42 cellular contexts compared by ENCODE assay signal in genomic region chr4:186236126-186236525, GRCh38. TPM values are rescaled to one million over a fixed set of nuclear protein-coding genes. Genes with fewer than 3 reads are reported as not detected.
"Had no signal": no experiment of that assay in that cellular context is flagged by ENCODE, and none has a peak within 500 bp of the region (broad histone marks: within the 10 kb centered on the region; RNA-seq: fewer than 3 reads in every experiment).

No MANE protein-coding gene starts in this region.

- H3K27ac ChIP-seq: adrenal gland, ascending aorta, body of pancreas, brain microvascular endothelial cell, breast epithelium, cardiac muscle cell had no signal

- H3K9me3 ChIP-seq: adrenal gland, ascending aorta, body of pancreas, breast epithelium had no signal

- H3K36me3 ChIP-seq: adrenal gland, ascending aorta, brain microvascular endothelial cell, breast epithelium, cardiac muscle cell had no signal

- H3K36me3 Mint-ChIP-seq: activated naive CD4-positive, alpha-beta T cell treated with anti-CD3 and anti-CD28 coated beads, Interleukin-2, amount 10 ng/mL, durations not matched to agents 7 days and 5 days; activated naive CD4-positive, alpha-beta T cell treated with anti-CD3 and anti-CD28 coated beads, Interleukin-2, amount 50 U/mL, for 72 hours; activated naive CD8-positive, alpha-beta T cell treated with anti-CD3 and anti-CD28 coated beads, Interleukin-2, amount 10 ng/mL, durations not matched to agents 7 days and 5 days; brain had no signal

- FAIRE-seq: astrocyte, bronchial epithelial cell had no signal

- H3K4me1 Mint-ChIP-seq: activated naive CD4-positive, alpha-beta T cell treated with anti-CD3 and anti-CD28 coated beads, Interleukin-2, amount 10 ng/mL, durations not matched to agents 7 days and 5 days; activated naive CD4-positive, alpha-beta T cell treated with anti-CD3 and anti-CD28 coated beads, Interleukin-2, amount 50 U/mL, for 24 hours; activated naive CD8-positive, alpha-beta T cell treated with anti-CD3 and anti-CD28 coated beads for 36 hours; activated naive CD8-positive, alpha-beta T cell treated with anti-CD3 and anti-CD28 coated beads, Interleukin-2, amount 10 ng/mL, durations not matched to agents 7 days and 5 days; activated naive CD8-positive, alpha-beta T cell treated with anti-CD3 and anti-CD28 coated beads, Interleukin-2, amount 50 U/mL, for 24 hours; activated T-helper 17 cell treated with anti-CD3 and anti-CD28 coated beads, Interleukin-2, amount 50 U/mL, for 72 hours; brain; central memory CD8-positive, alpha-beta T cell had no signal

- H3K4me3 ChIP-seq: adrenal gland, ascending aorta, body of pancreas, breast epithelium, cardiac muscle cell had no signal

- ATAC-seq: activated naive CD4-positive, alpha-beta T cell treated with anti-CD3 and anti-CD28 coated beads, Interleukin-2, amount 50 U/mL, for 72 hours; activated naive CD8-positive, alpha-beta T cell treated with anti-CD3 and anti-CD28 coated beads, Interleukin-2, amount 50 U/mL, for 24 hours; activated T-cell treated with anti-CD3 and anti-CD28 coated beads, Interleukin-2, amount 50 U/mL, for 4 hours; activated T-cell treated with anti-CD3 and anti-CD28 coated beads, Interleukin-2, amount 50 U/mL, for 72 hours; activated T-helper 17 cell treated with anti-CD3 and anti-CD28 coated beads, Interleukin-2, amount 50 U/mL, for 72 hours; body of pancreas had no signal

- DNase-seq: activated effector memory CD4-positive, alpha-beta T cell treated with anti-CD3 and anti-CD28 coated beads, Interleukin-2, amount 50 U/mL, for 16 hours; activated effector memory CD4-positive, alpha-beta T cell treated with Interleukin-2 at 50 U/mL for 16 hours; activated gamma-delta T cell; activated gamma-delta T cell treated with Interleukin-2 at 50 U/mL for 16 hours; activated naive CD4-positive, alpha-beta T cell; activated naive CD4-positive, alpha-beta T cell treated with anti-CD3 and anti-CD28 coated beads for 36 hours; activated naive CD4-positive, alpha-beta T cell treated with anti-CD3 and anti-CD28 coated beads, Interleukin-2, amount 10 ng/mL, durations not matched to agents 7 days and 5 days; activated naive CD4-positive, alpha-beta T cell treated with anti-CD3 and anti-CD28 coated beads, Interleukin-2, amount 50 U/mL, for 16 hours; activated naive CD4-positive, alpha-beta T cell treated with Interleukin-2 at 50 U/mL for 16 hours; activated naive CD8-positive, alpha-beta T cell treated with anti-CD3 and anti-CD28 coated beads for 36 hours; activated naive CD8-positive, alpha-beta T cell treated with anti-CD3 and anti-CD28 coated beads, Interleukin-2, amount 10 ng/mL, durations not matched to agents 7 days and 5 days; activated naive CD8-positive, alpha-beta T cell treated with anti-CD3 and anti-CD28 coated beads, Interleukin-2, amount 50 U/mL, for 24 hours; activated T-cell treated with anti-CD3 and anti-CD28 coated beads, Interleukin-2, amount 50 U/mL, for 1 hour; activated T-cell treated with anti-CD3 and anti-CD28 coated beads, Interleukin-2, amount 50 U/mL, for 24 hours; activated T-cell treated with anti-CD3 and anti-CD28 coated beads, Interleukin-2, amount 50 U/mL, for 4 hours; activated T-cell treated with anti-CD3 and anti-CD28 coated beads, Interleukin-2, amount 50 U/mL, for 48 hours; activated T-cell treated with anti-CD3 and anti-CD28 coated beads, Interleukin-2, amount 50 U/mL, for 72 hours; adrenal gland; amniotic stem cell; amygdala; anterior cingulate cortex; aorta; body of pancreas; brain microvascular endothelial cell; caudate nucleus; central memory CD4-positive, alpha-beta T cell; cerebellar nuclear complex had no signal

- H3K27me3 Mint-ChIP-seq: activated naive CD4-positive, alpha-beta T cell treated with anti-CD3 and anti-CD28 coated beads, Interleukin-2, amount 10 ng/mL, durations not matched to agents 7 days and 5 days; activated naive CD4-positive, alpha-beta T cell treated with anti-CD3 and anti-CD28 coated beads, Interleukin-2, amount 50 U/mL, for 24 hours; activated naive CD8-positive, alpha-beta T cell; activated naive CD8-positive, alpha-beta T cell treated with anti-CD3 and anti-CD28 coated beads for 36 hours; activated naive CD8-positive, alpha-beta T cell treated with anti-CD3 and anti-CD28 coated beads, Interleukin-2, amount 10 ng/mL, durations not matched to agents 7 days and 5 days; activated naive CD8-positive, alpha-beta T cell treated with anti-CD3 and anti-CD28 coated beads, Interleukin-2, amount 50 U/mL, for 24 hours; activated T-cell treated with anti-CD3 and anti-CD28 coated beads, Interleukin-2, amount 50 U/mL, for 24 hours; activated T-helper 17 cell treated with anti-CD3 and anti-CD28 coated beads, Interleukin-2, amount 50 U/mL, for 72 hours; central memory CD8-positive, alpha-beta T cell had no signal

- H3K4me3 Mint-ChIP-seq: activated naive CD4-positive, alpha-beta T cell treated with anti-CD3 and anti-CD28 coated beads for 36 hours; activated naive CD4-positive, alpha-beta T cell treated with anti-CD3 and anti-CD28 coated beads, Interleukin-2, amount 10 ng/mL, durations not matched to agents 7 days and 5 days; activated naive CD4-positive, alpha-beta T cell treated with anti-CD3 and anti-CD28 coated beads, Interleukin-2, amount 50 U/mL, for 24 hours; activated naive CD8-positive, alpha-beta T cell; activated naive CD8-positive, alpha-beta T cell treated with anti-CD3 and anti-CD28 coated beads for 36 hours; activated naive CD8-positive, alpha-beta T cell treated with anti-CD3 and anti-CD28 coated beads, Interleukin-2, amount 10 ng/mL, durations not matched to agents 7 days and 5 days; activated naive CD8-positive, alpha-beta T cell treated with anti-CD3 and anti-CD28 coated beads, Interleukin-2, amount 50 U/mL, for 24 hours; activated T-cell treated with anti-CD3 and anti-CD28 coated beads, Interleukin-2, amount 50 U/mL, for 24 hours; activated T-cell treated with anti-CD3 and anti-CD28 coated beads, Interleukin-2, amount 50 U/mL, for 4 hours; activated T-cell treated with anti-CD3 and anti-CD28 coated beads, Interleukin-2, amount 50 U/mL, for 72 hours; activated T-helper 1 cell treated with anti-CD3 and anti-CD28 coated beads, Interleukin-12 subunit alpha, Interleukin-12 subunit beta, Interleukin-2, Interleukin-4 antibody, amounts not matched to agents 30 ng/mL and 10 ng/mL and 1 ng/mL, durations not matched to agents 14 hours and 24 hours and 36 hours; activated T-helper 17 cell treated with anti-CD3 and anti-CD28 coated beads, Interleukin-2, amount 50 U/mL, for 72 hours; brain; central memory CD8-positive, alpha-beta T cell had no signal

- H3K4me1 ChIP-seq: adrenal gland, ascending aorta, body of pancreas, breast epithelium had no signal

- H3K27me3 ChIP-seq: adrenal gland, ascending aorta, body of pancreas, brain microvascular endothelial cell, breast epithelium, cardiac muscle cell had no signal

- H3K9me3 Mint-ChIP-seq: activated naive CD4-positive, alpha-beta T cell treated with anti-CD3 and anti-CD28 coated beads for 36 hours; activated naive CD4-positive, alpha-beta T cell treated with anti-CD3 and anti-CD28 coated beads, Interleukin-2, amount 10 ng/mL, durations not matched to agents 7 days and 5 days; activated naive CD4-positive, alpha-beta T cell treated with anti-CD3 and anti-CD28 coated beads, Interleukin-2, amount 50 U/mL, for 24 hours; activated naive CD4-positive, alpha-beta T cell treated with anti-CD3 and anti-CD28 coated beads, Interleukin-2, amount 50 U/mL, for 72 hours; activated naive CD8-positive, alpha-beta T cell treated with anti-CD3 and anti-CD28 coated beads for 36 hours; activated naive CD8-positive, alpha-beta T cell treated with anti-CD3 and anti-CD28 coated beads, Interleukin-2, amount 10 ng/mL, durations not matched to agents 7 days and 5 days; activated T-cell treated with anti-CD3 and anti-CD28 coated beads, Interleukin-2, amount 50 U/mL, for 24 hours; activated T-cell treated with anti-CD3 and anti-CD28 coated beads, Interleukin-2, amount 50 U/mL, for 4 hours; activated T-cell treated with anti-CD3 and anti-CD28 coated beads, Interleukin-2, amount 50 U/mL, for 72 hours; activated T-helper 1 cell treated with anti-CD3 and anti-CD28 coated beads, Interleukin-12 subunit alpha, Interleukin-12 subunit beta, Interleukin-2, Interleukin-4 antibody, amounts not matched to agents 30 ng/mL and 10 ng/mL and 1 ng/mL, durations not matched to agents 14 hours and 24 hours and 36 hours; activated T-helper 17 cell treated with anti-CD3 and anti-CD28 coated beads, Interleukin-2, amount 50 U/mL, for 72 hours; activated T-helper 2 cell treated with anti-CD3 and anti-CD28 coated beads, Interferon-gamma antibody, Interleukin-2, Interleukin-4, amounts not matched to agents 10 μg/mL and 5 μg/mL and 100 μg/mL, durations not matched to agents 14 hours and 24 hours and 36 hours; brain; central memory CD8-positive, alpha-beta T cell had no signal

- H3K27ac Mint-ChIP-seq: activated naive CD4-positive, alpha-beta T cell treated with anti-CD3 and anti-CD28 coated beads for 36 hours; activated naive CD4-positive, alpha-beta T cell treated with anti-CD3 and anti-CD28 coated beads, Interleukin-2, amount 10 ng/mL, durations not matched to agents 7 days and 5 days; activated naive CD4-positive, alpha-beta T cell treated with anti-CD3 and anti-CD28 coated beads, Interleukin-2, amount 50 U/mL, for 24 hours; activated naive CD4-positive, alpha-beta T cell treated with anti-CD3 and anti-CD28 coated beads, Interleukin-2, amount 50 U/mL, for 72 hours; activated naive CD8-positive, alpha-beta T cell; activated naive CD8-positive, alpha-beta T cell treated with anti-CD3 and anti-CD28 coated beads for 36 hours; activated naive CD8-positive, alpha-beta T cell treated with anti-CD3 and anti-CD28 coated beads, Interleukin-2, amount 10 ng/mL, durations not matched to agents 7 days and 5 days; activated naive CD8-positive, alpha-beta T cell treated with anti-CD3 and anti-CD28 coated beads, Interleukin-2, amount 50 U/mL, for 24 hours; activated T-cell treated with anti-CD3 and anti-CD28 coated beads, Interleukin-2, amount 50 U/mL, for 24 hours; activated T-cell treated with anti-CD3 and anti-CD28 coated beads, Interleukin-2, amount 50 U/mL, for 72 hours; activated T-helper 1 cell treated with anti-CD3 and anti-CD28 coated beads, Interleukin-12 subunit alpha, Interleukin-12 subunit beta, Interleukin-2, Interleukin-4 antibody, amounts not matched to agents 30 ng/mL and 10 ng/mL and 1 ng/mL, durations not matched to agents 14 hours and 24 hours and 36 hours; activated T-helper 17 cell treated with anti-CD3 and anti-CD28 coated beads, Interleukin-2, amount 50 U/mL, for 72 hours; activated T-helper 2 cell treated with anti-CD3 and anti-CD28 coated beads, Interferon-gamma antibody, Interleukin-2, Interleukin-4, amounts not matched to agents 10 μg/mL and 5 μg/mL and 100 μg/mL, durations not matched to agents 14 hours and 24 hours and 36 hours; brain had no signal

RNA-seq across cellular contexts. Expression of gene KLKB1, which starts 8.8 kb away (rescaled TPM):
- total RNA-seq: activated naive CD4-positive, alpha-beta T cell treated with anti-CD3 and anti-CD28 coated beads for 36 hours; activated naive CD8-positive, alpha-beta T cell treated with anti-CD3 and anti-CD28 coated beads for 36 hours; activated T-helper 1 cell treated with anti-CD3 and anti-CD28 coated beads, Interleukin-12 subunit alpha, Interleukin-12 subunit beta, Interleukin-2, Interleukin-4 antibody, amounts not matched to agents 30 ng/mL and 10 ng/mL and 1 ng/mL, durations not matched to agents 14 hours and 24 hours and 36 hours; activated T-helper 2 cell treated with anti-CD3 and anti-CD28 coated beads, Interferon-gamma antibody, Interleukin-2, Interleukin-4, amounts not matched to agents 10 μg/mL and 5 μg/mL and 100 μg/mL, durations not matched to agents 14 hours and 24 hours and 36 hours; ascending aorta; astrocyte; bronchial epithelial cell had no signal
- polyA plus RNA-seq: cardiac muscle cell had no signal

RNA-seq across cellular contexts. Expression of gene F11, which starts 29.9 kb away (rescaled TPM):
- total RNA-seq: activated naive CD4-positive, alpha-beta T cell treated with anti-CD3 and anti-CD28 coated beads for 36 hours; activated naive CD4-positive, alpha-beta T cell treated with anti-CD3 and anti-CD28 coated beads, Interleukin-2, amount 50 U/mL, for 72 hours; activated naive CD8-positive, alpha-beta T cell treated with anti-CD3 and anti-CD28 coated beads for 36 hours; activated naive CD8-positive, alpha-beta T cell treated with anti-CD3 and anti-CD28 coated beads, Interleukin-2, amount 10 ng/mL, durations not matched to agents 7 days and 5 days; activated T-cell treated with anti-CD3 and anti-CD28 coated beads, Interleukin-2, amount 50 U/mL, for 4 hours; activated T-cell treated with anti-CD3 and anti-CD28 coated beads, Interleukin-2, amount 50 U/mL, for 72 hours; activated T-helper 1 cell treated with anti-CD3 and anti-CD28 coated beads, Interleukin-12 subunit alpha, Interleukin-12 subunit beta, Interleukin-2, Interleukin-4 antibody, amounts not matched to agents 30 ng/mL and 10 ng/mL and 1 ng/mL, durations not matched to agents 14 hours and 24 hours and 36 hours; activated T-helper 17 cell treated with anti-CD3 and anti-CD28 coated beads, Interleukin-2, amount 50 U/mL, for 72 hours; activated T-helper 2 cell treated with anti-CD3 and anti-CD28 coated beads, Interferon-gamma antibody, Interleukin-2, Interleukin-4, amounts not matched to agents 10 μg/mL and 5 μg/mL and 100 μg/mL, durations not matched to agents 14 hours and 24 hours and 36 hours; ascending aorta; astrocyte; breast epithelium; bronchial epithelial cell; cardiac muscle cell; cerebellum; chondrocyte had no signal
- polyA plus RNA-seq: cardiac muscle cell had no signal
